In genomic region chr17:73156166-73156840, GRCh38 we compare ENCODE assay signal across 8 cellular contexts. TPM values are rescaled to one million over a fixed set of nuclear protein-coding genes. Genes with fewer than 3 reads are reported as not detected.
DNase-seq lines count a peak whose midpoint lies in the region; ATAC-seq and TF ChIP-seq lines count a peak whose summit lies in the region.

No MANE protein-coding gene starts in this region.

- no peaks in the 10 kb centered on the region for H3K79me2 ChIP-seq in GM23248 (ENCODE audit: insufficient read depth)

- H3K4me2 ChIP-seq in GM23248 (ENCODE audit: unreplicated experiment): no peak overlapping the region

- ATAC-seq in SK-N-SH treated with all-trans-retinoic acid at 6 μM for 48 hours (peak; percentile 99), left ventricle myocardium superior (peak; percentile 98), sciatic nerve (peak; percentile 96)

- peak; percentile 77 to 88 (median 86) for TF ChIP-seq CTCF in adrenal gland (IDR thresholded peaks at IDR 0.05)

- WGBS in GM23248 (ENCODE audit: low coverage in 1 of 2, low lambda C conversion rate in 2 of 2, missing lambda C conversion rate in 2 of 2), 2 experiments: 23 to 28% methylated on average over 22 of the region's 22 CpGs
- WGBS in adrenal gland, 4 donors: 21 to 22% (median 22%) methylated on average over 17 to 22 of the region's 22 CpGs

- H3F3A ChIP-seq in GM23248 (ENCODE audit: insufficient read depth): no peaks in the 10 kb centered on the region

- no peaks in the 10 kb centered on the region for H4K20me1 ChIP-seq in GM23248 (ENCODE audit: insufficient read depth)

- peak; percentile 93 for DNase-seq in GM03348 (ENCODE audit: low spot score)
- DNase-seq in GM23248: peak; percentile 85
- peak; percentile 82 for DNase-seq in Kasumi-1 (lab: John Stamatoyannopoulos, UW)
- DNase-seq in adrenal gland: peak; percentile 59 to 88 (median 78)
- peak; percentile 83 for DNase-seq in left ventricle myocardium superior
- DNase-seq in sciatic nerve (ENCODE audit: low spot score): peak; percentile 79
- no peak for DNase-seq in NCI-H187 treated with DMSO at 0.1 percent for 48 hours (lab: John Stamatoyannopoulos, UW)

- H3K36me3 ChIP-seq in GM23248 (ENCODE audit: low read depth) (no peaks in the 10 kb centered on the region), adrenal gland (replicated peaks in 1 of 2) (no peaks in the 10 kb centered on the region)

- intact Hi-C loops in adrenal gland (cut with DNase I) (loop anchor here (2.0 to 10.0 kb wide), 2 partner anchors 430 to 432 kb away; no protein-coding TSS in a partner anchor), left ventricle myocardium superior (cut with micrococcal nuclease) (loop anchor here (10.0 kb wide), 2 partner anchors 432 to 602 kb away; no protein-coding TSS in a partner anchor), sciatic nerve (cut with DNase I) (no loop called here)

- TF ChIP-seq POLR2A in adrenal gland (IDR thresholded peaks at IDR 0.05): no peak

- H3K4me3 ChIP-seq in GM23248 (no peak overlapping the region), adrenal gland (no peak overlapping the region)

- H3K27me3 ChIP-seq in GM23248 (replicated peaks; ENCODE audit: insufficient read depth): peaks cover 5% of the 10 kb centered on the region
- H3K27me3 ChIP-seq in adrenal gland: no peaks in the 10 kb centered on the region

- in situ Hi-C loops in GM23248 (cut with MboI): loop anchor here (10.0 to 25.0 kb wide), 2 partner anchors 169 to 422 kb away; no protein-coding TSS in a partner anchor

- no peaks in the 10 kb centered on the region for H3K4me1 ChIP-seq in GM23248 (ENCODE audit: insufficient read depth)
- H3K4me1 ChIP-seq in adrenal gland (replicated peaks in 1 of 2): no peaks in the 10 kb centered on the region

- H3K27ac ChIP-seq in GM23248 (no peak overlapping the region), adrenal gland (peak overlapping the region in 1 of 5 donors; percentile 23)

- peak overlapping the region; percentile 79 for H2AFZ ChIP-seq in GM23248

- H3K9ac ChIP-seq in GM23248: no peak overlapping the region

- H3K9me3 ChIP-seq in GM23248 (ENCODE audit: low read depth): no peaks in the 10 kb centered on the region
- H3K9me3 ChIP-seq in adrenal gland (replicated peaks in 1 of 3): no peaks in the 10 kb centered on the region

- no peaks in the 10 kb centered on the region for H3K9me2 ChIP-seq in GM23248 (ENCODE audit: insufficient read depth)

TF ChIP-seq in SK-N-SH treated with all-trans-retinoic acid at 6 μM for 48 hours, 23 proteins besides CTCF, POLR2A, EP300 and RAD21:
- TF ChIP-seq CREB5 (CRISPR knock-in tag; IDR thresholded peaks at IDR 0.05; ENCODE audit: low read depth) (no peak), ARNTL (CRISPR knock-in tag; IDR thresholded peaks at IDR 0.05; ENCODE audit: borderline replicate concordance, low read depth) (no peak), TOX (CRISPR knock-in tag; IDR thresholded peaks at IDR 0.05; ENCODE audit: borderline replicate concordance) (no peak), CSDC2 (CRISPR knock-in tag; IDR thresholded peaks at IDR 0.05) (no peak), ZC3H10 (CRISPR knock-in tag; IDR thresholded peaks at IDR 0.05) (no peak), ZNF70 (CRISPR knock-in tag; IDR thresholded peaks at IDR 0.05) (peak; percentile 99), ISL1 (CRISPR knock-in tag; IDR thresholded peaks at IDR 0.05) (no peak), TCF4 (CRISPR knock-in tag; IDR thresholded peaks at IDR 0.05; ENCODE audit: borderline replicate concordance) (no peak), OSR1 (CRISPR knock-in tag; IDR thresholded peaks at IDR 0.05) (no peak), TSHZ2 (CRISPR knock-in tag; IDR thresholded peaks at IDR 0.05) (0 out of 2 replicates have a peak, but pooled peaks have one; percentile 23)

RNA-seq across cellular contexts. Expression of gene SSTR2, which starts 8.5 kb away (rescaled TPM):
- not detected in 2 replicates for total RNA-seq in GM23248 (2014; rRNA removed; shearing (Covaris generic))
- polyA plus RNA-seq in GM23248 (2016; fragmentation: Nextera tagmentation; extraction: Ambion mirVana) (0.06 TPM in 2 replicates), adrenal gland (1 to 10 TPM; 2.0 to 5.0 (median 2.7) TPM)
- total RNA-seq in adrenal gland (10 to 100 TPM in 3 of 8 donors, 1 to 10 TPM in 5; 1.4 to 13.3 (median 7.5) TPM), left ventricle myocardium superior (0.74 TPM), sciatic nerve (1.0 TPM)

RNA-seq across cellular contexts. Expression of gene COG1, which starts 36.6 kb away (rescaled TPM):
- total RNA-seq in GM23248 (2014; rRNA removed; shearing (Covaris generic)): 20.2 and 20.4 TPM in 2 replicates
- polyA plus RNA-seq in GM23248 (2016; fragmentation: Nextera tagmentation; extraction: Ambion mirVana) (31.8 and 34.1 TPM in 2 replicates), adrenal gland (10 to 100 TPM; 51.2 to 58.6 (median 54.1) TPM)
- total RNA-seq in adrenal gland (10 to 100 TPM; 23.6 to 63.2 (median 48.4) TPM), left ventricle myocardium superior (58.2 TPM), sciatic nerve (49.8 TPM)
